ENCODE assay signal across 1 cellular context in genomic region chr7:114432627-114433026, GRCh38.
TF ChIP-seq lines count a peak whose summit lies in the region.

No MANE protein-coding gene starts in this region.

TF ChIP-seq in GM12878, 131 proteins besides CTCF, POLR2A, EP300 and RAD21 (continued from another document):
- TF ChIP-seq YBX1 (IDR thresholded peaks at IDR 0.05) = no peak
- TF ChIP-seq NR2C1 (IDR thresholded peaks at IDR 0.05) = no peak
- no peak for TF ChIP-seq ZSCAN29 (IDR thresholded peaks at IDR 0.05)
- TF ChIP-seq ZBTB4 (CRISPR knock-in tag; IDR thresholded peaks at IDR 0.05) = no peak
- TF ChIP-seq MTA3 (IDR thresholded peaks at IDR 0.05; ENCODE audit: borderline replicate concordance, low read length) = no peak
- TF ChIP-seq ATF7 (IDR thresholded peaks at IDR 0.05; ENCODE audit: low read depth) = no peak
TF ChIP-seq in GM12878: peak in this region for 0.
